16 cellular contexts compared by ENCODE assay signal in genomic region chr6:27900197-27900596, GRCh38. TPM values are rescaled to one million over a fixed set of nuclear protein-coding genes. Genes with fewer than 3 reads are reported as not detected.
"Had no signal": no experiment of that assay in that cellular context is flagged by ENCODE, and none has a peak within 500 bp of the region (broad histone marks: within the 10 kb centered on the region; RNA-seq: fewer than 3 reads in every experiment).

No MANE protein-coding gene starts in this region.

RNA-seq across cellular contexts. Expression of gene OR2B2, which starts 12.0 kb away (rescaled TPM):
- total RNA-seq: activated CD4-positive, alpha-beta memory T cell treated with anti-CD3 and anti-CD28 coated beads, Interleukin-2, amount 10 ng/mL, durations not matched to agents 7 days and 5 days; activated CD4-positive, alpha-beta T cell treated with anti-CD3 and anti-CD28 coated beads for 36 hours; activated CD4-positive, alpha-beta T cell treated with anti-CD3 and anti-CD28 coated beads, Interleukin-2, amount 10 ng/mL, durations not matched to agents 7 days and 5 days; activated CD8-positive, alpha-beta memory T cell treated with anti-CD3 and anti-CD28 coated beads, Interleukin-2, amount 10 ng/mL, durations not matched to agents 7 days and 5 days; activated CD8-positive, alpha-beta T cell treated with anti-CD3 and anti-CD28 coated beads, Interleukin-2, amount 10 ng/mL, durations not matched to agents 7 days and 5 days; activated naive CD4-positive, alpha-beta T cell treated with anti-CD3 and anti-CD28 coated beads for 36 hours; activated naive CD4-positive, alpha-beta T cell treated with anti-CD3 and anti-CD28 coated beads, Interleukin-2, amount 50 U/mL, for 72 hours; activated naive CD8-positive, alpha-beta T cell treated with anti-CD3 and anti-CD28 coated beads for 36 hours; adrenal gland; aorta; astrocyte; body of pancreas; breast epithelium; cardiac septum; cerebellum; WTC11 had no signal
- polyA plus RNA-seq: adrenal gland, aorta had no signal

RNA-seq across cellular contexts. Expression of gene OR2B6, which starts 56.8 kb away (rescaled TPM):
- total RNA-seq: activated CD4-positive, alpha-beta memory T cell treated with anti-CD3 and anti-CD28 coated beads, Interleukin-2, amount 10 ng/mL, durations not matched to agents 7 days and 5 days; activated CD4-positive, alpha-beta T cell treated with anti-CD3 and anti-CD28 coated beads for 36 hours; activated CD4-positive, alpha-beta T cell treated with anti-CD3 and anti-CD28 coated beads, Interleukin-2, amount 10 ng/mL, durations not matched to agents 7 days and 5 days; activated CD8-positive, alpha-beta T cell treated with anti-CD3 and anti-CD28 coated beads, Interleukin-2, amount 10 ng/mL, durations not matched to agents 7 days and 5 days; activated naive CD4-positive, alpha-beta T cell treated with anti-CD3 and anti-CD28 coated beads for 36 hours; activated naive CD4-positive, alpha-beta T cell treated with anti-CD3 and anti-CD28 coated beads, Interleukin-2, amount 50 U/mL, for 72 hours; activated naive CD8-positive, alpha-beta T cell treated with anti-CD3 and anti-CD28 coated beads for 36 hours; adrenal gland; aorta; astrocyte; body of pancreas; breast epithelium; cardiac septum; cerebellum; WTC11 had no signal
- polyA plus RNA-seq: adrenal gland, aorta had no signal
